Comparison of ENCODE assay signal across 1 cellular context in the genomic region with DNA sequence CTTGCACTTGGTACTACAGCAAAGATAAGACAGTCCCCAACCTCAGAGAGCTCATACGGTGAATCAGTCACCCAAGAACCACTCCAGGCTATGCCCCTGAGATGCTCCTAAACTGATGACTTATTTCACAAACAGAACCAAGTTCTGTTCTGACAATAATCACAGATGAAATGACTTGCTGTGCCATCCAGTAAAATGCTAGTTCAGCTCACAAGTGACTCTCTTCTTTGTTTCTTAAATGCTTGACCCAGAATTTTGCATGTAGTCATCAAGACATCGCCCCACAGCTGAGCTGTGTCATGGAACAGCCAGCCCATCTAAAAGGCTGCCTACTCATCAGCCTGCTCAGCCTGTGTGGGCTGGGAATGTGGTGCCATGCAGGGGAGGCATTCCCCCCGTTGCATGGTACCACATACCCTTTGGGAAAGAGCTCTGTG.
TF ChIP-seq lines count a peak whose summit lies in the region.

No MANE protein-coding gene starts in this region.

TF ChIP-seq in K562, 482 proteins besides CTCF, POLR2A, EP300 and RAD21 (continued from another document):
- TF ChIP-seq FOXP4 (CRISPR knock-in tag; IDR thresholded peaks at IDR 0.05; ENCODE audit: borderline replicate concordance): no peak
- TF ChIP-seq, protein P1, sequence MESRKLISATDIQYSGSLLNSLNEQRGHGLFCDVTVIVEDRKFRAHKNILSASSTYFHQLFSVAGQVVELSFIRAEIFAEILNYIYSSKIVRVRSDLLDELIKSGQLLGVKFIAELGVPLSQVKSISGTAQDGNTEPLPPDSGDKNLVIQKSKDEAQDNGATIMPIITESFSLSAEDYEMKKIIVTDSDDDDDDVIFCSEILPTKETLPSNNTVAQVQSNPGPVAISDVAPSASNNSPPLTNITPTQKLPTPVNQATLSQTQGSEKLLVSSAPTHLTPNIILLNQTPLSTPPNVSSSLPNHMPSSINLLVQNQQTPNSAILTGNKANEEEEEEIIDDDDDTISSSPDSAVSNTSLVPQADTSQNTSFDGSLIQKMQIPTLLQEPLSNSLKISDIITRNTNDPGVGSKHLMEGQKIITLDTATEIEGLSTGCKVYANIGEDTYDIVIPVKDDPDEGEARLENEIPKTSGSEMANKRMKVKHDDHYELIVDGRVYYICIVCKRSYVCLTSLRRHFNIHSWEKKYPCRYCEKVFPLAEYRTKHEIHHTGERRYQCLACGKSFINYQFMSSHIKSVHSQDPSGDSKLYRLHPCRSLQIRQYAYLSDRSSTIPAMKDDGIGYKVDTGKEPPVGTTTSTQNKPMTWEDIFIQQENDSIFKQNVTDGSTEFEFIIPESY (CRISPR knock-in tag; IDR thresholded peaks at IDR 0.05): no peak
- no peak for TF ChIP-seq NFIX (CRISPR knock-in tag; IDR thresholded peaks at IDR 0.05; ENCODE audit: low read depth)
- no peak for TF ChIP-seq CCAR2 (IDR thresholded peaks at IDR 0.05; ENCODE audit: low read depth, low read length)
- no peak for TF ChIP-seq TSHZ1 (CRISPR knock-in tag; IDR thresholded peaks at IDR 0.05)
- TF ChIP-seq DNMT1 (IDR thresholded peaks at IDR 0.05): no peak
- no peak for TF ChIP-seq ZNF584 (CRISPR knock-in tag; IDR thresholded peaks at IDR 0.05; ENCODE audit: low read depth)
- no peak for TF ChIP-seq ZNF766 (CRISPR knock-in tag; conservative IDR thresholded peaks at IDR 0.05)
